ENCODE assay signal across 13 cellular contexts in the genomic region with DNA sequence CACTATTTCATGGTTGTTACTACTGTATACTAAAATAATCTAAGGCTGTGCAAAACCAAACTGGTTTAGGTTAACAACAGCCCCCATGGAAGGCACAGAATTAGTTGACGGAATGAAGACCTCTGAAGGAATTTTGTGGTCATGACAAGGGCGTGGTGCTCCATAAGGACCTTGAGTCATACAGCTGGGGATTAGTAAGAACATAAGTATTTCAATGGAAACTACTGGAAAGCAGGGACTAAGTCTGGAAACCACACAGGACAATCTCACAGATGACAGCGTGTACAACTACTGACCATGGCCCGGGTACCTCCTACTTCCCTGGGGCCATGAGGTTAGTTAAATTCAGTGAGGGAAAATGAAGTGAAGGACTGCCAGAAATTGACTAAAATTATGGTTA.
A peak's percentile ranks its signal among the peaks of the same experiment; 100 is the strongest.
DNase-seq lines count a peak whose midpoint lies in the region; ATAC-seq and TF ChIP-seq lines count a peak whose summit lies in the region.
"Had no signal": no experiment of that assay in that cellular context is flagged by ENCODE, and none has a peak within 500 bp of the region (broad histone marks: within the 10 kb centered on the region; RNA-seq: fewer than 3 reads in every experiment).

No MANE protein-coding gene starts in this region.

- TF ChIP-seq POLR2A in ovary (IDR thresholded peaks at IDR 0.05): no peak

- no peak overlapping the region for H2BK5ac ChIP-seq in mesenchymal stem cell (ENCODE audit: low read depth, low read length, poor library complexity, severe bottlenecking)

- H2AK5ac ChIP-seq in mesenchymal stem cell (ENCODE audit: low read length, severe bottlenecking): no peak overlapping the region

- no peak overlapping the region for H2AFZ ChIP-seq in mesenchymal stem cell (ENCODE audit: low read depth, low read length)

- H3K9me3 ChIP-seq in mesenchymal stem cell (ENCODE audit: control insufficient read depth, low read length) (peaks cover 7% of the 10 kb centered on the region), ovary (no peaks in the 10 kb centered on the region)

- H3K18ac ChIP-seq in mesenchymal stem cell (ENCODE audit: low read depth in 1 of 2, low read length in 2 of 2): no peak overlapping the region

- H3K4me1 Mint-ChIP-seq in chondrocyte (ENCODE audit: low read depth): peaks cover 27% of the 10 kb centered on the region
- H3K4me1 Mint-ChIP-seq: stimulated activated memory B cell treated with anti-CD40 and anti-IgM and Interleukin-4, amounts not matched to agents 10 μg/mL and 1 μg/mL and 100 μg/mL, for 72 hours had no signal

- H3K4me1 ChIP-seq in mesenchymal stem cell (ENCODE audit: control insufficient read depth, insufficient read depth, low read depth, low read length) (no peaks in the 10 kb centered on the region), ovary (ENCODE audit: insufficient read depth) (peaks cover 2% of the 10 kb centered on the region)
- H3K4me1 ChIP-seq: Peyer's patch had no signal

- DNase-seq in COLO829 (ENCODE audit: low spot score) (peak; percentile 36), M059J (ENCODE audit: low read depth) (peak; percentile 96), chondrocyte (ENCODE audit: low spot score) (no peak), mesenchymal stem cell (peak; percentile 89), dermis blood vessel endothelial cell (no peak), ureter (ENCODE audit: low spot score) (no peak), ovary (no peak)
- DNase-seq: NCI-H2171, nephron progenitor cell, Peyer's patch had no signal

- no peak overlapping the region for H2BK15ac ChIP-seq in mesenchymal stem cell (ENCODE audit: low read depth, poor library complexity, severe bottlenecking)

- TF ChIP-seq CTCF in chondrocyte (IDR thresholded peaks at IDR 0.05): no peak
- no peak for TF ChIP-seq CTCF in ovary (IDR thresholded peaks at IDR 0.05)

- WGBS in mesenchymal stem cell: 2% methylated on average over 4 of the region's 4 CpGs
- 57 to 78% (median 71%) methylated on average over 4 of the region's 4 CpGs for WGBS in ovary, 3 donors

- H3K4me3 Mint-ChIP-seq in chondrocyte (ENCODE audit: unreplicated experiment): no peak overlapping the region
- H3K4me3 Mint-ChIP-seq: nephron progenitor cell; stimulated activated memory B cell treated with anti-CD40 and anti-IgM and Interleukin-4, amounts not matched to agents 10 μg/mL and 1 μg/mL and 100 μg/mL, for 72 hours had no signal

- H4K8ac ChIP-seq in mesenchymal stem cell (ENCODE audit: low read length): no peak overlapping the region

- H3K27ac ChIP-seq in mesenchymal stem cell (ENCODE audit: low read length, poor library complexity, severe bottlenecking) (no peak overlapping the region), ovary (no peak overlapping the region)
- H3K27ac ChIP-seq: Peyer's patch had no signal

- H3K9me3 Mint-ChIP-seq in chondrocyte (ENCODE audit: low read depth): peaks cover 9% of the 10 kb centered on the region

- no peaks in the 10 kb centered on the region for H3K79me1 ChIP-seq in mesenchymal stem cell (replicated peaks; ENCODE audit: low read length, poor library complexity, severe bottlenecking)

- peak overlapping the region; percentile 7 for H3K9ac ChIP-seq in mesenchymal stem cell (ENCODE audit: low read length)

- no peak overlapping the region for H4K91ac ChIP-seq in mesenchymal stem cell (ENCODE audit: low read length)

- peaks cover 2% of the 10 kb centered on the region for H3K27me3 Mint-ChIP-seq in chondrocyte (ENCODE audit: low read depth)
- H3K27me3 Mint-ChIP-seq: stimulated activated memory B cell treated with anti-CD40 and anti-IgM and Interleukin-4, amounts not matched to agents 10 μg/mL and 1 μg/mL and 100 μg/mL, for 72 hours had no signal

- peaks cover 0 to 4% of the 10 kb centered on the region in 2 experiments for H3K36me3 ChIP-seq in mesenchymal stem cell (ENCODE audit: control insufficient read depth in 1 of 2, insufficient read depth in 2 of 2, low read depth in 1 of 2, low read length in 2 of 2)
- H3K36me3 ChIP-seq in ovary: no peaks in the 10 kb centered on the region
- H3K36me3 ChIP-seq: Peyer's patch had no signal

- no peak overlapping the region for H3K14ac ChIP-seq in mesenchymal stem cell (ENCODE audit: low read length in 2 of 2)

- H3K27me3 ChIP-seq in mesenchymal stem cell (ENCODE audit: control insufficient read depth in 1 of 2, insufficient read depth in 1 of 2, low read length in 2 of 2) (no peaks in the 10 kb centered on the region), ovary (no peaks in the 10 kb centered on the region)
- H3K27me3 ChIP-seq: Peyer's patch had no signal

- H3K4ac ChIP-seq in mesenchymal stem cell (ENCODE audit: low read depth in 1 of 2, low read length in 2 of 2): no peak overlapping the region

- H3K4me3 ChIP-seq in mesenchymal stem cell (ENCODE audit: insufficient read depth in 1 of 2, low read depth in 1 of 2, low read length in 2 of 2) (no peak overlapping the region), ovary (no peak overlapping the region)
- H3K4me3 ChIP-seq: Peyer's patch had no signal

- intact Hi-C loops in ovary (cut with DNase I): no loop called here

- peak overlapping the region; percentile 60 for H3K27ac Mint-ChIP-seq in chondrocyte (ENCODE audit: unreplicated experiment)
- H3K27ac Mint-ChIP-seq: nephron progenitor cell; stimulated activated memory B cell treated with anti-CD40 and anti-IgM and Interleukin-4, amounts not matched to agents 10 μg/mL and 1 μg/mL and 100 μg/mL, for 72 hours had no signal

- no peak for ATAC-seq in HG03280 (IDR thresholded peaks at IDR 0.05; ENCODE audit: unreplicated experiment)
- ATAC-seq: HepG2; stimulated activated memory B cell treated with anti-CD40 and anti-IgM and Interleukin-4, amounts not matched to agents 10 μg/mL and 1 μg/mL and 100 μg/mL, for 72 hours had no signal

- TF ChIP-seq EP300 in ovary (IDR thresholded peaks at IDR 0.05): no peak

- no peak overlapping the region for H3K23ac ChIP-seq in mesenchymal stem cell (ENCODE audit: low read length in 2 of 2)

- H2BK120ac ChIP-seq in mesenchymal stem cell (ENCODE audit: low read depth, low read length): no peak overlapping the region

- no peak overlapping the region for H3K4me2 ChIP-seq in mesenchymal stem cell (ENCODE audit: low read length, poor library complexity, severe bottlenecking)

- H3K36me3 Mint-ChIP-seq in chondrocyte (ENCODE audit: low read depth): no peaks in the 10 kb centered on the region
- H3K36me3 Mint-ChIP-seq: stimulated activated memory B cell treated with anti-CD40 and anti-IgM and Interleukin-4, amounts not matched to agents 10 μg/mL and 1 μg/mL and 100 μg/mL, for 72 hours had no signal

- no peak overlapping the region for H2BK12ac ChIP-seq in mesenchymal stem cell (ENCODE audit: low read length in 2 of 2)

Comparison
In these comparisons a context has a peak if more than half of its experiments do, and no peak if none do; other contexts are left out.
1. DNase-seq: peak in COLO829 (single experiment), M059J (single experiment) and mesenchymal stem cell (single experiment); none in chondrocyte (single experiment), dermis blood vessel endothelial cell (single experiment), ureter (single experiment) and ovary (0 of 5).